8 cellular contexts compared by ENCODE assay signal in genomic region chr18:79068299-79068945, GRCh38. TPM values are rescaled to one million over a fixed set of nuclear protein-coding genes. Genes with fewer than 3 reads are reported as not detected.
A peak's percentile ranks its signal among the peaks of the same experiment; 100 is the strongest.
DNase-seq lines count a peak whose midpoint lies in the region; ATAC-seq and TF ChIP-seq lines count a peak whose summit lies in the region.

No MANE protein-coding gene starts in this region.

- peaks cover 2% of the 10 kb centered on the region for H3K4me1 ChIP-seq in mesendoderm (ENCODE audit: control insufficient read depth, low read depth, low read length)
- peaks cover 6% of the 10 kb centered on the region for H3K4me1 ChIP-seq in testis

- H3K79me2 ChIP-seq in mesendoderm (ENCODE audit: control insufficient read depth, insufficient read depth, low read length) = peaks cover 11% of the 10 kb centered on the region

- no peaks in the 10 kb centered on the region for H3K36me3 ChIP-seq in mesendoderm (ENCODE audit: control insufficient read depth, insufficient read depth, low read length)
- H3K36me3 ChIP-seq in testis (ENCODE audit: low read depth, missing control alignments) = no peaks in the 10 kb centered on the region

- H3K27ac ChIP-seq in caudate nucleus (ENCODE audit: low read depth, low read length) (peak overlapping the region; percentile 91), mesendoderm (ENCODE audit: low read depth, low read length) (no peak overlapping the region), testis (peak overlapping the region; percentile 88 to 97)

- no peak overlapping the region for H2BK15ac ChIP-seq in mesendoderm (replicated peaks; ENCODE audit: low read depth)

- peak; percentile 31 for DNase-seq in COLO668 (lab: John Stamatoyannopoulos, UW; ENCODE audit: unreplicated experiment)
- DNase-seq in NOMO-1 (lab: John Stamatoyannopoulos, UW; ENCODE audit: unreplicated experiment in 2 of 2) = peak; percentile 42 to 61
- peak in 15 of 61 donors; percentile 7 to 82 (median 62) for DNase-seq in caudate nucleus (lab: John Stamatoyannopoulos, UW)
- DNase-seq in mesendoderm = peak; percentile 10
- DNase-seq in testis = peak; percentile 27
- DNase-seq in NCI-H1417 treated with DMSO at 0.1 percent for 48 hours (lab: John Stamatoyannopoulos, UW) = no peak
- DNase-seq in DMS153 (lab: John Stamatoyannopoulos, UW) = no peak

- no peak overlapping the region for H2BK5ac ChIP-seq in mesendoderm (ENCODE audit: low read length)

- H3K27me3 ChIP-seq in mesendoderm (ENCODE audit: insufficient read depth, low read length, poor library complexity) (no peaks in the 10 kb centered on the region), testis (no peaks in the 10 kb centered on the region)

- TF ChIP-seq POLR2A in testis (IDR thresholded peaks at IDR 0.05) = no peak

- no peaks in the 10 kb centered on the region for H3K9me3 ChIP-seq in testis

- H3K79me1 ChIP-seq in mesendoderm (ENCODE audit: low read length) = peaks cover 3% of the 10 kb centered on the region

- H3K56ac ChIP-seq in mesendoderm (ENCODE audit: low read length) = peak overlapping the region; percentile 60

- intact Hi-C loops in testis (cut with DNase I; ENCODE audit: low total_unique reads) = no loop called here

- WGBS in mesendoderm (ENCODE audit: extremely low coverage, insufficient coverage, low lambda C conversion rate) = no CpG with 5 or more reads among the region's 51 CpGs
- WGBS in testis, 2 donors = 11 to 12% methylated on average over 31 to 37 of the region's 51 CpGs

- no peak overlapping the region for H3K23ac ChIP-seq in mesendoderm (ENCODE audit: low read length)

- H3K4me2 ChIP-seq in mesendoderm (ENCODE audit: low read length) = peak overlapping the region; percentile 20

- H4K8ac ChIP-seq in mesendoderm (ENCODE audit: low read depth, low read length) = peak overlapping the region; percentile 60

- peak; percentile 40 for ATAC-seq in GM21723 (IDR thresholded peaks at IDR 0.05; ENCODE audit: unreplicated experiment)

- no peak overlapping the region for H3K18ac ChIP-seq in mesendoderm (ENCODE audit: low read length)

- H4K5ac ChIP-seq in mesendoderm (ENCODE audit: low read length) = no peak overlapping the region

- H3K4ac ChIP-seq in mesendoderm (ENCODE audit: low read depth, low read length) = peak overlapping the region; percentile 4

- H3K4me3 ChIP-seq in mesendoderm (ENCODE audit: low read length) = no peak overlapping the region
- H3K4me3 ChIP-seq in testis = peak overlapping the region; percentile 90 to 100

- no peak overlapping the region for H2BK120ac ChIP-seq in mesendoderm (ENCODE audit: low read depth, low read length)

- H2AK5ac ChIP-seq in mesendoderm (ENCODE audit: low read length) = no peak overlapping the region

- H3K9ac ChIP-seq in mesendoderm (ENCODE audit: low read length) = peak overlapping the region; percentile 49

- no peak for TF ChIP-seq CTCF in testis (IDR thresholded peaks at IDR 0.05)

RNA-seq across cellular contexts. Expression of gene ATP9B, which starts 0.8 kb away (rescaled TPM):
- 9.5 TPM for polyA plus RNA-seq in mesendoderm (2013, experiment 1 of 2)
- 9.5 TPM for polyA plus RNA-seq in mesendoderm (2013, experiment 2 of 2)
- total RNA-seq in testis = 100 to 1,000 TPM in 1 of 2 donors, 10 to 100 TPM in 1; 78.2 to 113 TPM
- polyA plus RNA-seq in testis (ENCODE audit: insufficient read depth, low read depth, low replicate concordance) = 32.4 TPM

Comparison
In these comparisons a context has a peak if more than half of its experiments do, and no peak if none do; other contexts are left out.
1. DNase-seq: peak in COLO668 (single experiment), NOMO-1 (2 of 2), mesendoderm (single experiment) and testis (single experiment); none in NCI-H1417 treated with DMSO at 0.1 percent for 48 hours (single experiment) and DMS153 (single experiment).